Comparison of ENCODE assay signal across 27 cellular contexts in the genomic region with DNA sequence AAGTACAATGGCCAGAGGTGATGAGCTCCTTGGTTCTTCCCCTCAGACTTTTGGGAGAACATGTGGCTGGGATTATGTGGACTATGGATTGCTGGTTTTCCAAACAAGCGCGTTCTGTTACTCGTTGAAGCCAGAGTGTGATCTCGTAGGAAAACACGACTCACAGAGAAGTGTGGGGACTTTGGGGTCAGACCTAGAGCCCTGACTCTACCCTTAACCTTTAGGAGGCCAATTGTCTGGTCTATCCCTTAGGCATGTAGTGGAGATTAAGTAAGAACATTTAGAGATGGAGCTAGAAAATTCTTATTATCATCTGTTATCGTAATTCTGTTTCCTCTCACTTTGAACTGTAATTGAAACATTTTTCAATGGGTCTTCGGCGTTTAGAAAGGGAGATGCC. TPM values are rescaled to one million over a fixed set of nuclear protein-coding genes. Genes with fewer than 3 reads are reported as not detected.
DNase-seq lines count a peak whose midpoint lies in the region; ATAC-seq, FAIRE-seq and TF ChIP-seq lines count a peak whose summit lies in the region.
"Had no signal": no experiment of that assay in that cellular context is flagged by ENCODE, and none has a peak within 500 bp of the region (broad histone marks: within the 10 kb centered on the region; RNA-seq: fewer than 3 reads in every experiment).

No MANE protein-coding gene starts in this region.

- H3K9ac ChIP-seq in MM.1S (ENCODE audit: low read length), result peak overlapping the region; percentile 65; the same call in 1 of the 2 replicates

- no peak for ATAC-seq in naive thymus-derived CD8-positive, alpha-beta T cell
- ATAC-seq: gastrocnemius medialis, natural killer cell, psoas muscle had no signal

- no peaks in the 10 kb centered on the region for H3K27me3 ChIP-seq in DOHH2 (ENCODE audit: control insufficient read depth, low read length)
- H3K27me3 ChIP-seq in MM.1S (replicated peaks; ENCODE audit: insufficient read depth, low read length), result no peaks in the 10 kb centered on the region
- H3K27me3 ChIP-seq: gastrocnemius medialis, sigmoid colon, SJSA1 had no signal

- H3K9me2 ChIP-seq in DOHH2 (replicated peaks; ENCODE audit: control insufficient read depth, low read length) (no peaks in the 10 kb centered on the region), MM.1S (replicated peaks; ENCODE audit: insufficient read depth, low read length) (no peaks in the 10 kb centered on the region)

- H3F3A ChIP-seq in DOHH2 (ENCODE audit: control insufficient read depth, insufficient read depth) (peaks cover 35% of the 10 kb centered on the region), MM.1S (ENCODE audit: insufficient read depth, low read length) (peaks cover 43% of the 10 kb centered on the region)

- H3K36me3 ChIP-seq in DOHH2 (ENCODE audit: control insufficient read depth, low read length) (peaks cover 92% of the 10 kb centered on the region), MM.1S (replicated peaks; ENCODE audit: insufficient read depth, low read length) (peaks cover 17% of the 10 kb centered on the region)
- H3K36me3 ChIP-seq: SJSA1, WERI-Rb-1 had no signal

- H3K4me1 Mint-ChIP-seq in activated T-helper 2 cell treated with anti-CD3 and anti-CD28 coated beads, Interferon-gamma antibody, Interleukin-2, Interleukin-4, amounts not matched to agents 10 μg/mL and 5 μg/mL and 100 μg/mL, durations not matched to agents 14 hours and 24 hours and 36 hours (ENCODE audit: low read depth), result peaks cover 35% of the 10 kb centered on the region
- peaks cover 43 to 55% (median 52%) of the 10 kb centered on the region in 4 donors for H3K4me1 Mint-ChIP-seq in naive thymus-derived CD8-positive, alpha-beta T cell

- H3K4me3 Mint-ChIP-seq in activated T-helper 2 cell treated with anti-CD3 and anti-CD28 coated beads, Interferon-gamma antibody, Interleukin-2, Interleukin-4, amounts not matched to agents 10 μg/mL and 5 μg/mL and 100 μg/mL, durations not matched to agents 14 hours and 24 hours and 36 hours (ENCODE audit: low read depth), result no peak overlapping the region
- H3K4me3 Mint-ChIP-seq in naive thymus-derived CD8-positive, alpha-beta T cell, result peak overlapping the region in 7 of 10 donors; percentile 49 to 75 (median 71)
- H3K4me3 Mint-ChIP-seq: activated naive CD4-positive, alpha-beta T cell treated with anti-CD3 and anti-CD28 coated beads, Interleukin-2, amount 10 ng/mL, durations not matched to agents 7 days and 5 days; natural killer cell; type B pancreatic cell had no signal

- no peaks in the 10 kb centered on the region for H3K9me3 ChIP-seq in DOHH2 (ENCODE audit: control insufficient read depth, insufficient read depth, low read length)
- no peaks in the 10 kb centered on the region for H3K9me3 ChIP-seq in MM.1S (replicated peaks; ENCODE audit: insufficient read depth, low read length)
- H3K9me3 ChIP-seq: Caco-2, gastrocnemius medialis, psoas muscle, sigmoid colon, SJSA1 had no signal

- H3K79me2 ChIP-seq in DOHH2 (ENCODE audit: control insufficient read depth, low read length) (peaks cover 83% of the 10 kb centered on the region), MM.1S (ENCODE audit: low read length) (peaks cover 92% of the 10 kb centered on the region)

- peak overlapping the region; percentile 26 for H3K27ac Mint-ChIP-seq in activated T-helper 2 cell treated with anti-CD3 and anti-CD28 coated beads, Interferon-gamma antibody, Interleukin-2, Interleukin-4, amounts not matched to agents 10 μg/mL and 5 μg/mL and 100 μg/mL, durations not matched to agents 14 hours and 24 hours and 36 hours
- peak overlapping the region; percentile 58 to 96 (median 92) for H3K27ac Mint-ChIP-seq in naive thymus-derived CD8-positive, alpha-beta T cell
- H3K27ac Mint-ChIP-seq: activated naive CD4-positive, alpha-beta T cell treated with anti-CD3 and anti-CD28 coated beads, Interleukin-2, amount 10 ng/mL, durations not matched to agents 7 days and 5 days; type B pancreatic cell had no signal

- H2AFZ ChIP-seq in MM.1S (ENCODE audit: low read length), result no peak overlapping the region

- H3K4me1 ChIP-seq in DOHH2 (ENCODE audit: control insufficient read depth, low read length) (peaks cover 57% of the 10 kb centered on the region), MM.1S (ENCODE audit: low read length) (peaks cover 45% of the 10 kb centered on the region)
- H3K4me1 ChIP-seq: Caco-2 had no signal

- FAIRE-seq in HTR-8/SVneo (lab: Jason Lieb, UNC), result no peak
- FAIRE-seq: bronchial epithelial cell, kidney, RCC 7860 had no signal

- H3K27ac ChIP-seq in DOHH2 (ENCODE audit: low read depth, low read length) (peak overlapping the region; percentile 93), MM.1S (ENCODE audit: low read length) (peak overlapping the region; percentile 93)
- H3K27ac ChIP-seq: C4-2B, gastrocnemius medialis, psoas muscle, sigmoid colon, SJSA1, WERI-Rb-1 had no signal

- no peaks in the 10 kb centered on the region for H3K27me3 Mint-ChIP-seq in activated T-helper 2 cell treated with anti-CD3 and anti-CD28 coated beads, Interferon-gamma antibody, Interleukin-2, Interleukin-4, amounts not matched to agents 10 μg/mL and 5 μg/mL and 100 μg/mL, durations not matched to agents 14 hours and 24 hours and 36 hours (ENCODE audit: low read depth)
- no peaks in the 10 kb centered on the region for H3K27me3 Mint-ChIP-seq in naive thymus-derived CD8-positive, alpha-beta T cell
- H3K27me3 Mint-ChIP-seq: activated naive CD4-positive, alpha-beta T cell treated with anti-CD3 and anti-CD28 coated beads, Interleukin-2, amount 10 ng/mL, durations not matched to agents 7 days and 5 days; type B pancreatic cell had no signal

- H3K4me2 ChIP-seq in DOHH2 (ENCODE audit: low read length), result peak overlapping the region; percentile 70
- H3K4me2 ChIP-seq in MM.1S (ENCODE audit: low read depth, low read length), result peak overlapping the region; percentile 35

- TF ChIP-seq CTCF in DOHH2 (IDR thresholded peaks at IDR 0.05; ENCODE audit: low read depth, low read length, poor library complexity, severe bottlenecking), result no peak
- no peak for TF ChIP-seq CTCF in MM.1S (IDR thresholded peaks at IDR 0.05; ENCODE audit: low read length)

- no peak for DNase-seq in MM.1S
- DNase-seq in activated T-helper 2 cell treated with anti-CD3 and anti-CD28 coated beads, Interferon-gamma antibody, Interleukin-2, Interleukin-4, amounts not matched to agents 10 μg/mL and 5 μg/mL and 100 μg/mL, durations not matched to agents 14 hours and 24 hours and 36 hours (ENCODE audit: low spot score), result no peak
- DNase-seq in naive thymus-derived CD8-positive, alpha-beta T cell, result no peak
- DNase-seq in A172 (ENCODE audit: low spot score), result no peak
- no peak for DNase-seq in NCI-H1092 (lab: John Stamatoyannopoulos, UW)
- no peak for DNase-seq in HTR-8/SVneo (ENCODE audit: insufficient read length, low spot score)
- DNase-seq: activated naive CD4-positive, alpha-beta T cell treated with anti-CD3 and anti-CD28 coated beads, Interleukin-2, amount 10 ng/mL, durations not matched to agents 7 days and 5 days; anterior cingulate cortex; Caco-2; gastrocnemius medialis; kidney; midbrain; natural killer cell; NCI-H1694; NK-92 treated with Interleukin-12 subunit alpha and Interleukin-12 subunit beta, amount 100 ng/mL, for 24 hours; nucleus accumbens; psoas muscle; sigmoid colon; stimulated activated CD4-positive, alpha-beta T cell treated with anti-CD3 and anti-CD28 coated beads, Interleukin-12 subunit alpha, Interleukin-12 subunit beta, amount 100 ng/mL, for 4 hours; stimulated activated CD4-positive, alpha-beta T cell treated with anti-CD3 and anti-CD28 coated beads, Interleukin-2, amount 100 ng/mL, for 48 hours; WERI-Rb-1 had no signal

- POLR2A ChIA-PET in naive thymus-derived CD8-positive, alpha-beta T cell (lab: Charles Lee), result interaction anchor here (0.6 to 2.3 kb wide), 2 partner anchors 19 to 35 kb away, joined by 3 to 8 read pairs; partner anchors contain the start of gene BCL2L11

- no peaks in the 10 kb centered on the region for H3K9me3 Mint-ChIP-seq in activated T-helper 2 cell treated with anti-CD3 and anti-CD28 coated beads, Interferon-gamma antibody, Interleukin-2, Interleukin-4, amounts not matched to agents 10 μg/mL and 5 μg/mL and 100 μg/mL, durations not matched to agents 14 hours and 24 hours and 36 hours
- no peaks in the 10 kb centered on the region for H3K9me3 Mint-ChIP-seq in naive thymus-derived CD8-positive, alpha-beta T cell
- H3K9me3 Mint-ChIP-seq: activated naive CD4-positive, alpha-beta T cell treated with anti-CD3 and anti-CD28 coated beads, Interleukin-2, amount 10 ng/mL, durations not matched to agents 7 days and 5 days; natural killer cell; type B pancreatic cell had no signal

- intact Hi-C loops in activated T-helper 2 cell treated with anti-CD3 and anti-CD28 coated beads, Interferon-gamma antibody, Interleukin-2, Interleukin-4, amounts not matched to agents 10 μg/mL and 5 μg/mL and 100 μg/mL, durations not matched to agents 14 hours and 24 hours and 36 hours (cut with micrococcal nuclease), result no loop called here

- H3K4me3 ChIP-seq in DOHH2 (ENCODE audit: low read length) (peak overlapping the region; percentile 52), MM.1S (ENCODE audit: low read length) (no peak overlapping the region)
- H3K4me3 ChIP-seq: gastrocnemius medialis, psoas muscle, sigmoid colon, SJSA1 had no signal

- H4K20me1 ChIP-seq in DOHH2 (ENCODE audit: control insufficient read depth, insufficient read depth, low read depth, low read length) (peaks cover 30% of the 10 kb centered on the region), MM.1S (ENCODE audit: insufficient read depth, low read length) (peaks cover 70% of the 10 kb centered on the region)

- H3K36me3 Mint-ChIP-seq in activated T-helper 2 cell treated with anti-CD3 and anti-CD28 coated beads, Interferon-gamma antibody, Interleukin-2, Interleukin-4, amounts not matched to agents 10 μg/mL and 5 μg/mL and 100 μg/mL, durations not matched to agents 14 hours and 24 hours and 36 hours (ENCODE audit: low read depth), result peaks cover 96% of the 10 kb centered on the region
- peaks cover 5 to 45% (median 6%) of the 10 kb centered on the region in 3 donors for H3K36me3 Mint-ChIP-seq in naive thymus-derived CD8-positive, alpha-beta T cell
- H3K36me3 Mint-ChIP-seq: natural killer cell had no signal

RNA-seq across cellular contexts. Expression of gene BCL2L11, which starts 35.8 kb away (rescaled TPM):
- 214 and 225 TPM in 2 replicates for total RNA-seq in activated T-helper 2 cell treated with anti-CD3 and anti-CD28 coated beads, Interferon-gamma antibody, Interleukin-2, Interleukin-4, amounts not matched to agents 10 μg/mL and 5 μg/mL and 100 μg/mL, durations not matched to agents 14 hours and 24 hours and 36 hours
- total RNA-seq in naive thymus-derived CD8-positive, alpha-beta T cell, result 10 to 100 TPM; 36.0 to 39.8 TPM
- 10 to 100 TPM in 2 of 3 donors, 1 to 10 TPM in 1; 8.7 to 16.2 (median 10.4) TPM for polyA plus RNA-seq in naive thymus-derived CD8-positive, alpha-beta T cell
- 4.5 and 9.3 TPM in 2 replicates for total RNA-seq in A172 (2014; rRNA removed; shearing (Covaris generic))
